13 cellular contexts compared by ENCODE assay signal in the genomic region with DNA sequence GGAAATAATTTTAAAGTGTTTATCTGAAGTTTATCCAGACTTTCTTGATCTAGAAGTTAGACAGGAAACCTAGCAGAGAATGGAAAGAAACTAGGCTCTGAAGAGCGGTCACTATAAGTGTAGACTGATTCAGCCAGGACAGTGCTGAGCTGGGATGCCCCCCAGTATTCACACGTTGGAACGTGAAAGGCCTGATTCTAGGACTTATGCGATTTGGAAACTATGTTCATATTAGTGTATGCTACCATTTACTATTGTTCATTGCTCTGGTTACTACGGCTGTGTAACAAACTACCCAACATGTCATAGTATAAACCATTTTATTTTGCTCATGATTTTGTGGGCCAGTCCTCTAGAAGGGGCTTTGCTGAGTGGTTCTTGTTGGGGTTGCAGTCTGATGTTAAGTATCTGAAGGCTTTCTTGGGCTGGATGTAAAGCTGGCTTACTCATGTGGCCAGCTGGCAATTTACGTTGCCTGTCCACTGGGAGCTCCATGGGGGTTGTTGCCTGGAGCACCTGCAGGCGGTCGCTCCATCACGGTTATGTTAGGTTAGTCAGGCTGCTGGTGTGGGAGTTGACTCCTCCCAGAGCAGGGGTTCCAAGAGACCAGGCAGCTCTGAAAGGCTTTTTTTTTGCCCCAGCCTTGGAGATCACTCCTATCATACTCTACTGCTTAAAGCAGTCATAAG.
DNase-seq lines count a peak whose midpoint lies in the region; ATAC-seq and TF ChIP-seq lines count a peak whose summit lies in the region.
"Had no signal": no experiment of that assay in that cellular context is flagged by ENCODE, and none has a peak within 500 bp of the region (broad histone marks: within the 10 kb centered on the region; RNA-seq: fewer than 3 reads in every experiment).

No MANE protein-coding gene starts in this region.

- no peak for ATAC-seq in GM18870 (IDR thresholded peaks at IDR 0.05; ENCODE audit: unreplicated experiment)

- H3K79me1 ChIP-seq in trophoblast cell (ENCODE audit: low read length): no peaks in the 10 kb centered on the region

- no peaks in the 10 kb centered on the region for H3K79me2 ChIP-seq in trophoblast cell (ENCODE audit: control insufficient read depth, insufficient read depth, low read length, poor library complexity)

- no peak overlapping the region for H2AK5ac ChIP-seq in trophoblast cell (ENCODE audit: low read length)

- no peak for DNase-seq in caudate nucleus (lab: John Stamatoyannopoulos, UW)
- DNase-seq in right atrium auricular region (ENCODE audit: low spot score): no peak
- DNase-seq in trophoblast cell: peak; percentile 87 to 88
- DNase-seq in NCI-H1436 treated with DMSO at 0.1 percent for 48 hours (lab: John Stamatoyannopoulos, UW): no peak
- no peak for DNase-seq in NCI-H2227 (lab: John Stamatoyannopoulos, UW; ENCODE audit: unreplicated experiment)
- DNase-seq: activated CD4-positive, alpha-beta T cell treated with anti-CD3 and anti-CD28 coated beads, Interleukin-2, amount 10 ng/mL, durations not matched to agents 24 days and 14 days; NCI-H187; NCI-H526 treated with DMSO at 0.1 percent for 48 hours; T-helper 2 cell had no signal

- no peak overlapping the region for H3K14ac ChIP-seq in trophoblast cell (ENCODE audit: low read length)

- H2AFZ ChIP-seq in trophoblast cell (ENCODE audit: insufficient read depth, low read length, poor library complexity): no peak overlapping the region

- peak overlapping the region; percentile 71 for H3K27ac ChIP-seq in caudate nucleus (ENCODE audit: low read depth, low read length)
- H3K27ac ChIP-seq in right atrium auricular region: peak overlapping the region; percentile 55 to 60
- H3K27ac ChIP-seq in trophoblast cell (ENCODE audit: low read depth, low read length): no peak overlapping the region
- peak overlapping the region; percentile 33 for H3K27ac ChIP-seq in urinary bladder (ENCODE audit: low read depth)
- H3K27ac ChIP-seq: C4-2B, RWPE1 had no signal

- H2BK5ac ChIP-seq in trophoblast cell (ENCODE audit: low read depth, low read length, poor library complexity): no peak overlapping the region

- no peak overlapping the region for H4K12ac ChIP-seq in trophoblast cell (ENCODE audit: low read depth, low read length)

- no peaks in the 10 kb centered on the region for H3K36me3 ChIP-seq in right atrium auricular region
- H3K36me3 ChIP-seq in trophoblast cell (ENCODE audit: control insufficient read depth in 1 of 2, insufficient read depth in 2 of 2, low read length in 2 of 2): no peaks in the 10 kb centered on the region
- no peaks in the 10 kb centered on the region for H3K36me3 ChIP-seq in urinary bladder (ENCODE audit: insufficient read depth)

- H3K4ac ChIP-seq in trophoblast cell (ENCODE audit: low read depth, low read length): no peak overlapping the region

- H2BK120ac ChIP-seq in trophoblast cell (ENCODE audit: insufficient read depth, low read length, poor library complexity): no peak overlapping the region

- H3K9ac ChIP-seq in trophoblast cell (ENCODE audit: low read length): no peak overlapping the region

- no peak overlapping the region for H4K8ac ChIP-seq in trophoblast cell (ENCODE audit: low read depth, low read length)

- H3K27me3 ChIP-seq in right atrium auricular region (no peaks in the 10 kb centered on the region), trophoblast cell (ENCODE audit: insufficient read depth, low read length) (no peaks in the 10 kb centered on the region)

- H3K18ac ChIP-seq in trophoblast cell (ENCODE audit: low read length): no peak overlapping the region

- H4K91ac ChIP-seq in trophoblast cell (ENCODE audit: low read depth, low read length): no peak overlapping the region

- H3K4me1 ChIP-seq in right atrium auricular region (peaks cover 0 to 14% of the 10 kb centered on the region in 2 donors), trophoblast cell (ENCODE audit: control insufficient read depth in 1 of 2, insufficient read depth in 2 of 2, low read length in 2 of 2) (no peaks in the 10 kb centered on the region), urinary bladder (ENCODE audit: insufficient read depth) (peaks cover under 1% of the 10 kb centered on the region)

- H3K4me3 ChIP-seq in right atrium auricular region (peak overlapping the region in 1 of 2 donors; percentile 8), trophoblast cell (ENCODE audit: low read depth, low read length) (no peak overlapping the region), urinary bladder (ENCODE audit: low read depth, low read length) (no peak overlapping the region)

- no peak for TF ChIP-seq CTCF in right atrium auricular region (IDR thresholded peaks at IDR 0.05)

- no peak overlapping the region for H2BK12ac ChIP-seq in trophoblast cell (ENCODE audit: low read length)

- H3K9me3 ChIP-seq in right atrium auricular region (no peaks in the 10 kb centered on the region), trophoblast cell (ENCODE audit: insufficient read depth, low read depth, low read length) (no peaks in the 10 kb centered on the region)

- no CpG with 5 or more reads among the region's 9 CpGs for WGBS in trophoblast cell (ENCODE audit: extremely low coverage, insufficient coverage, insufficient read length)
- WGBS in urinary bladder: 51% methylated on average over 9 of the region's 9 CpGs

- no peak overlapping the region for H3K4me2 ChIP-seq in trophoblast cell (ENCODE audit: low read length)

- H3K23ac ChIP-seq in trophoblast cell (ENCODE audit: low read length): no peak overlapping the region

Comparison
In these comparisons a context has a peak if more than half of its experiments do, and no peak if none do; other contexts are left out.
1. DNase-seq: peak in trophoblast cell (2 of 2); none in caudate nucleus (0 of 61), right atrium auricular region (single experiment), NCI-H1436 treated with DMSO at 0.1 percent for 48 hours (single experiment) and NCI-H2227 (single experiment).